27 cellular contexts compared by ENCODE assay signal in genomic region chr20:60203451-60203850, GRCh38.
DNase-seq lines count a peak whose midpoint lies in the region; ATAC-seq, FAIRE-seq and TF ChIP-seq lines count a peak whose summit lies in the region.
"Had no signal": no experiment of that assay in that cellular context is flagged by ENCODE, and none has a peak within 500 bp of the region (broad histone marks: within the 10 kb centered on the region; RNA-seq: fewer than 3 reads in every experiment).

No MANE protein-coding gene starts in this region.

- H3K4me3 ChIP-seq in GM23248 (no peak overlapping the region), PC-3 (ENCODE audit: low read length) (no peak overlapping the region), bronchial epithelial cell (ENCODE audit: low read depth, low read length) (no peak overlapping the region)
- H3K4me3 ChIP-seq: ascending aorta, gastrocnemius medialis, thoracic aorta had no signal

- intact Hi-C loops in PC-3 (cut with micrococcal nuclease), result no loop called here

- H3K9ac ChIP-seq in GM23248 (no peak overlapping the region), PC-3 (ENCODE audit: low read length) (no peak overlapping the region)

- H2AFZ ChIP-seq in GM23248 (no peak overlapping the region), PC-3 (ENCODE audit: low read length) (no peak overlapping the region)

- BruUV-seq in PC-3 (replicated peaks; lab: Mats Ljungman, UMichigan), result no TSS peak

- DNase-seq in GM23248 (peak; percentile 18), PC-3 (peak; percentile 6), bronchial epithelial cell (ENCODE audit: low read depth) (peak; percentile 75), renal cortical epithelial cell (ENCODE audit: low read depth) (peak; percentile 6), iPS-NIHi11 (ENCODE audit: low spot score) (no peak), GM20000 (ENCODE audit: low spot score) (no peak)
- DNase-seq: activated CD4-positive, alpha-beta T cell treated with anti-CD3 and anti-CD28 coated beads for 4 hours; CD8-positive, alpha-beta memory T cell; DMS153; effector CD8-positive, alpha-beta T cell; gastrocnemius medialis; Kasumi-1; left cardiac atrium; naive B cell; NCI-H1048; NCI-H1930; NCI-H774; OCI-M1; right cardiac atrium; SIG-M5; stimulated activated CD4-positive, alpha-beta T cell treated with anti-CD3 and anti-CD28 coated beads, Interleukin-4, amount 100 ng/mL, for 24 hours; stimulated activated naive CD4-positive, alpha-beta T cell treated with Interleukin-2 at 50 U/mL for 16 hours had no signal

- H3K9me3 ChIP-seq in GM23248 (ENCODE audit: low read depth) (no peaks in the 10 kb centered on the region), PC-3 (ENCODE audit: low read length) (no peaks in the 10 kb centered on the region)
- H3K9me3 ChIP-seq: ascending aorta, gastrocnemius medialis, thoracic aorta had no signal

- TF ChIP-seq CTCF in PC-3 (conservative IDR thresholded peaks at IDR 0.05; ENCODE audit: low read depth, low read length), result no peak
- TF ChIP-seq CTCF in bronchial epithelial cell (IDR thresholded peaks at IDR 0.05; ENCODE audit: insufficient read depth, low read length, severe bottlenecking), result no peak
- TF ChIP-seq CTCF in GM20000 (IDR thresholded peaks at IDR 0.05; ENCODE audit: extremely low read depth, missing control alignments), result no peak

- H3K9me2 ChIP-seq in GM23248 (ENCODE audit: insufficient read depth), result no peaks in the 10 kb centered on the region
- no peaks in the 10 kb centered on the region for H3K9me2 ChIP-seq in PC-3 (replicated peaks; ENCODE audit: low read length)

- H3K27me3 ChIP-seq in GM23248 (replicated peaks; ENCODE audit: insufficient read depth) (no peaks in the 10 kb centered on the region), PC-3 (ENCODE audit: low read length) (peaks cover 47% of the 10 kb centered on the region), bronchial epithelial cell (ENCODE audit: control insufficient read depth, insufficient read depth, low read length) (no peaks in the 10 kb centered on the region)
- H3K27me3 ChIP-seq: ascending aorta, gastrocnemius medialis had no signal

- in situ Hi-C loops in GM23248 (cut with MboI), result loop anchor here (25.0 kb wide), 1 partner anchor 1684 kb away; no protein-coding TSS in a partner anchor

- no peaks in the 10 kb centered on the region for H3F3A ChIP-seq in GM23248 (ENCODE audit: insufficient read depth)
- H3F3A ChIP-seq in PC-3 (ENCODE audit: low read length, unreplicated experiment), result no peaks in the 10 kb centered on the region

- H3K79me2 ChIP-seq in GM23248 (ENCODE audit: insufficient read depth), result no peaks in the 10 kb centered on the region
- no peaks in the 10 kb centered on the region for H3K79me2 ChIP-seq in PC-3 (ENCODE audit: low read length)

- no peaks in the 10 kb centered on the region for H3K36me3 ChIP-seq in GM23248 (ENCODE audit: low read depth)
- H3K36me3 ChIP-seq in PC-3 (ENCODE audit: low read depth, low read length), result no peaks in the 10 kb centered on the region
- no peaks in the 10 kb centered on the region for H3K36me3 ChIP-seq in bronchial epithelial cell (ENCODE audit: control insufficient read depth, insufficient read depth, low read length)
- H3K36me3 ChIP-seq: ascending aorta, gastrocnemius medialis, thoracic aorta had no signal

- no peak overlapping the region for H3K4me2 ChIP-seq in GM23248 (ENCODE audit: unreplicated experiment)
- H3K4me2 ChIP-seq in PC-3 (ENCODE audit: low read length), result no peak overlapping the region

- H3K27ac ChIP-seq in GM23248, result no peak overlapping the region
- no peak overlapping the region for H3K27ac ChIP-seq in PC-3 (ENCODE audit: low read length)
- H3K27ac ChIP-seq: ascending aorta, gastrocnemius medialis, thoracic aorta had no signal

- POLR2A ChIA-PET in PC-3 (lab: Charles Lee; ENCODE audit: unreplicated experiment), result no interaction called here

- CTCF ChIA-PET in PC-3 (lab: Charles Lee), result no interaction called here

- ATAC-seq in PC-3 (no peak), HG02938 (IDR thresholded peaks at IDR 0.05; ENCODE audit: unreplicated experiment) (no peak)
- ATAC-seq: esophagus mucosa, gastrocnemius medialis, left cardiac atrium, right cardiac atrium had no signal

- H4K20me1 ChIP-seq in GM23248 (ENCODE audit: insufficient read depth) (no peaks in the 10 kb centered on the region), PC-3 (ENCODE audit: low read length) (no peaks in the 10 kb centered on the region)

- H3K4me1 ChIP-seq in GM23248 (ENCODE audit: insufficient read depth) (no peaks in the 10 kb centered on the region), PC-3 (ENCODE audit: insufficient read depth, low read length) (no peaks in the 10 kb centered on the region)
- H3K4me1 ChIP-seq: ascending aorta had no signal

- peak; percentile 13 for FAIRE-seq in bronchial epithelial cell (lab: Jason Lieb, UNC)
- FAIRE-seq: GM12891 had no signal

- 43 to 48% methylated on average over 6 of the region's 6 CpGs for WGBS in GM23248 (ENCODE audit: low coverage in 1 of 2, low lambda C conversion rate in 2 of 2, missing lambda C conversion rate in 2 of 2), 2 experiments

Comparison
In these comparisons a context has a peak if more than half of its experiments do, and no peak if none do; other contexts are left out.
1. DNase-seq: peak in GM23248 (single experiment), PC-3 (single experiment), bronchial epithelial cell (single experiment) and renal cortical epithelial cell (single experiment); none in iPS-NIHi11 (single experiment) and GM20000 (single experiment).